7 cellular contexts compared by ENCODE assay signal in genomic region chr1:35715568-35716002, GRCh38. TPM values are rescaled to one million over a fixed set of nuclear protein-coding genes. Genes with fewer than 3 reads are reported as not detected.
DNase-seq lines count a peak whose midpoint lies in the region; FAIRE-seq and TF ChIP-seq lines count a peak whose summit lies in the region.

No MANE protein-coding gene starts in this region.

- TF ChIP-seq POLR2A in GM12891 (IDR thresholded peaks at IDR 0.05; ENCODE audit: low read depth, low read length): no peak

- TF ChIP-seq CTCF in fibroblast of mammary gland (conservative IDR thresholded peaks at IDR 0.05; ENCODE audit: control insufficient read depth, insufficient read depth, low read depth, low read length): peak; percentile 88

- H3K4me3 ChIP-seq in Jurkat, Clone E6-1 (ENCODE audit: low read length): no peak overlapping the region
- H3K4me3 ChIP-seq in fibroblast of mammary gland (ENCODE audit: control insufficient read depth, low read depth, low read length): no peak overlapping the region

- FAIRE-seq in GM12891 (lab: Jason Lieb, UNC) (peak; percentile 87), RCC 7860 (lab: Jason Lieb, UNC) (no peak)

- DNase-seq in GM12891 (ENCODE audit: insufficient read length, low spot score) (peak; percentile 73), RCC 7860 (ENCODE audit: low spot score) (peak; percentile 63), fibroblast of mammary gland (ENCODE audit: low read depth) (peak; percentile 83), nucleus accumbens (lab: John Stamatoyannopoulos, UW) (peak in 48 of 56 donors; percentile 17 to 84 (median 61)), superior temporal gyrus (ENCODE audit: extremely low spot score) (peak; percentile 91)
- DNase-seq in Jurkat, Clone E6-1 (ENCODE audit: low read depth, low spot score): peak; percentile 67
- peak; percentile 87 to 89 for DNase-seq in activated T-cell treated with anti-CD3 and anti-CD28 coated beads, Interleukin-2, amount 50 U/mL, for 48 hours

TF ChIP-seq in GM12891, 5 proteins besides CTCF, POLR2A, EP300 and RAD21:
- no peak for TF ChIP-seq POLR2AphosphoS5 (IDR thresholded peaks at IDR 0.05; ENCODE audit: low read depth, low read length)
- TF ChIP-seq TAF1 (IDR thresholded peaks at IDR 0.05; ENCODE audit: low read depth, low read length): no peak
- no peak for TF ChIP-seq POU2F2 (IDR thresholded peaks at IDR 0.05; ENCODE audit: low read depth, low read length)
- TF ChIP-seq PAX5 (IDR thresholded peaks at IDR 0.05; ENCODE audit: insufficient read depth, low read length, severe bottlenecking): no peak
- no peak for TF ChIP-seq SPI1 (IDR thresholded peaks at IDR 0.05; ENCODE audit: low read depth, low read length)

RNA-seq across cellular contexts. Expression of gene C1orf216, which starts 3.1 kb away (rescaled TPM):
- polyA plus RNA-seq in GM12891 (2012; ENCODE audit: low read depth, missing spikeins): 7.6 TPM
- polyA plus RNA-seq in Jurkat, Clone E6-1 (2012; ENCODE audit: insufficient read depth, insufficient read length): 9.7 TPM

RNA-seq across cellular contexts. Expression of gene CLSPN, which starts 54.2 kb away (rescaled TPM):
- polyA plus RNA-seq in GM12891 (2012; ENCODE audit: low read depth, missing spikeins): 8.2 TPM
- 23.4 TPM for polyA plus RNA-seq in Jurkat, Clone E6-1 (2012; ENCODE audit: insufficient read depth, insufficient read length)
